30 cellular contexts compared by ENCODE assay signal in the genomic region with DNA sequence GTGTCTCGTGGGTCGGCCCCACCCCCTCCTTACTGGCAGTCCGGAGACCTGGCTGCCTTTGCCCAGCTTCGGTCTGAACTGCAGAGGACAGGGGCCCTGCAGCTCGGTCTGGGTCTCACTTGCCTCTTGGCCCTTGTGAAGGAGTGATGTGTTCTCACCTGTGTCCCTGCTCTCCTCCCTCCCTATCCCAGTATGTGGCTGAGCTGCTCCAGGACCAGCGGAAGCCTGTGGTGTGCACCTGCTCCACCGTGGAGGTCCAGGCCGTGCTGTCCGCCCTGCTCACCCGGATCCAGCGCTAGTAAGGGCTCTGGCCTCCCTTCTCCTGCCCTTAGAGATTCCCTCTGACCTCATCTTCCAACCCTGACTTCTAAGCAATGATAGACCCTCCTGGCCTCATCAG. TPM values are rescaled to one million over a fixed set of nuclear protein-coding genes. Genes with fewer than 3 reads are reported as not detected.
DNase-seq lines count a peak whose midpoint lies in the region; ATAC-seq lines count a peak whose summit lies in the region.
"Had no signal": no experiment of that assay in that cellular context is flagged by ENCODE, and none has a peak within 500 bp of the region (broad histone marks: within the 10 kb centered on the region; RNA-seq: fewer than 3 reads in every experiment).

No MANE protein-coding gene starts in this region.

- no peaks in the 10 kb centered on the region for H3K4me1 Mint-ChIP-seq in T-helper 2 cell treated with Interferon-gamma antibody and Interleukin-4, amounts not matched to agents 5 μg/mL and 100 μg/mL, for 36 hours (ENCODE audit: low read depth)

- H3K23ac ChIP-seq in trophoblast cell (ENCODE audit: low read length) = no peak overlapping the region

- H3K27me3 ChIP-seq in BLaER1 (no peaks in the 10 kb centered on the region), trophoblast cell (ENCODE audit: insufficient read depth, low read length) (no peaks in the 10 kb centered on the region)

- peaks cover 30% of the 10 kb centered on the region for H3K36me3 Mint-ChIP-seq in T-helper 2 cell treated with Interferon-gamma antibody and Interleukin-4, amounts not matched to agents 5 μg/mL and 100 μg/mL, for 36 hours (ENCODE audit: low read depth)

- H3K9ac ChIP-seq in BLaER1 (peak overlapping the region; percentile 13; the same call in 1 of the 2 replicates), trophoblast cell (ENCODE audit: low read length) (no peak overlapping the region)

- H4K12ac ChIP-seq in trophoblast cell (ENCODE audit: low read depth, low read length) = no peak overlapping the region

- H3K27ac Mint-ChIP-seq in T-helper 2 cell treated with Interferon-gamma antibody and Interleukin-4, amounts not matched to agents 5 μg/mL and 100 μg/mL, for 36 hours = peak overlapping the region; percentile 6
- H3K27ac Mint-ChIP-seq: CD4-positive, alpha-beta T cell; GM23338 had no signal

- H2BK12ac ChIP-seq in trophoblast cell (ENCODE audit: low read length) = no peak overlapping the region

- H3K27me3 Mint-ChIP-seq in T-helper 2 cell treated with Interferon-gamma antibody and Interleukin-4, amounts not matched to agents 5 μg/mL and 100 μg/mL, for 36 hours (ENCODE audit: low read depth) = no peaks in the 10 kb centered on the region
- H3K27me3 Mint-ChIP-seq: CD4-positive, alpha-beta T cell had no signal

- no peak overlapping the region for H3K4me3 ChIP-seq in BLaER1
- peak overlapping the region; percentile 1 for H3K4me3 ChIP-seq in trophoblast cell (ENCODE audit: low read depth, low read length)
- H3K4me3 ChIP-seq: GM23338, K562, PC-9 had no signal

- peaks cover 56% of the 10 kb centered on the region for H3K4me1 ChIP-seq in BLaER1
- no peaks in the 10 kb centered on the region for H3K4me1 ChIP-seq in trophoblast cell (ENCODE audit: control insufficient read depth in 1 of 2, insufficient read depth in 2 of 2, low read length in 2 of 2)

- no peaks in the 10 kb centered on the region for H4K20me1 ChIP-seq in BLaER1

- no peak overlapping the region for H3K18ac ChIP-seq in trophoblast cell (ENCODE audit: low read length)

- no peak overlapping the region for H4K91ac ChIP-seq in trophoblast cell (ENCODE audit: low read depth, low read length)

- H3K4ac ChIP-seq in trophoblast cell (ENCODE audit: low read depth, low read length) = no peak overlapping the region

- no peak overlapping the region for H2AK5ac ChIP-seq in trophoblast cell (ENCODE audit: low read length)

- H3K4me2 ChIP-seq in BLaER1 (no peak overlapping the region), trophoblast cell (ENCODE audit: low read length) (no peak overlapping the region)
- H3K4me2 ChIP-seq: GM23338, PC-9 had no signal

- no peak overlapping the region for H2BK120ac ChIP-seq in trophoblast cell (ENCODE audit: insufficient read depth, low read length, poor library complexity)

- no peak overlapping the region for H3K4me3 Mint-ChIP-seq in T-helper 2 cell treated with Interferon-gamma antibody and Interleukin-4, amounts not matched to agents 5 μg/mL and 100 μg/mL, for 36 hours
- H3K4me3 Mint-ChIP-seq: CD4-positive, alpha-beta T cell; GM23338; H9 had no signal

- no peak for ATAC-seq in HG02642 (IDR thresholded peaks at IDR 0.05; ENCODE audit: poor library complexity, unreplicated experiment)
- ATAC-seq: K562 had no signal

- no peaks in the 10 kb centered on the region for H3K9me3 Mint-ChIP-seq in T-helper 2 cell treated with Interferon-gamma antibody and Interleukin-4, amounts not matched to agents 5 μg/mL and 100 μg/mL, for 36 hours
- H3K9me3 Mint-ChIP-seq: CD4-positive, alpha-beta T cell; GM23338; H9 had no signal

- H3K36me3 ChIP-seq in BLaER1 (peaks cover 82% of the 10 kb centered on the region), trophoblast cell (ENCODE audit: control insufficient read depth in 1 of 2, insufficient read depth in 2 of 2, low read length in 2 of 2) (peaks cover 65 to 77% of the 10 kb centered on the region in 2 experiments)

- no peak for DNase-seq in T-helper 2 cell treated with Interferon-gamma antibody and Interleukin-4, amounts not matched to agents 5 μg/mL and 100 μg/mL, for 36 hours (ENCODE audit: low spot score)
- DNase-seq in T-helper 2 cell = no peak
- DNase-seq in cerebellum (ENCODE audit: low spot score) = peak; percentile 41
- no peak for DNase-seq in trophoblast cell
- DNase-seq in GM03348 (ENCODE audit: low spot score) = no peak
- DNase-seq in NCI-H526 treated with DMSO at 0.1 percent for 48 hours (lab: John Stamatoyannopoulos, UW) = no peak
- DNase-seq: 8988T; ACHN; CD4-positive, alpha-beta T cell; DMS53; GDM1; H9; Kasumi-1; NCI-H1092 treated with DMSO at 0.1 percent for 48 hours; NCI-H1436; NCI-H1930; NCI-H2107; NCI-H446; NCI-H524 treated with DMSO at 0.1 percent for 48 hours; NCI-H82; PC-9; Right ventricle myocardium superior had no signal

- H4K8ac ChIP-seq in trophoblast cell (ENCODE audit: low read depth, low read length) = no peak overlapping the region

- 0 out of 2 replicates have a peak overlapping the region, but pooled peaks have one; percentile 35 for H3K27ac ChIP-seq in BLaER1
- H3K27ac ChIP-seq in trophoblast cell (ENCODE audit: low read depth, low read length) = no peak overlapping the region
- H3K27ac ChIP-seq: PC-9 had no signal

- no peak overlapping the region for H2BK5ac ChIP-seq in trophoblast cell (ENCODE audit: low read depth, low read length, poor library complexity)

- H3K79me1 ChIP-seq in trophoblast cell (ENCODE audit: low read length) = no peaks in the 10 kb centered on the region

- no peak overlapping the region for H2AFZ ChIP-seq in trophoblast cell (ENCODE audit: insufficient read depth, low read length, poor library complexity)
- H2AFZ ChIP-seq: GM23338, PC-9 had no signal

- no peaks in the 10 kb centered on the region for H3K9me3 ChIP-seq in BLaER1
- H3K9me3 ChIP-seq in trophoblast cell (ENCODE audit: insufficient read depth, low read depth, low read length) = no peaks in the 10 kb centered on the region

- no peak overlapping the region for H3K14ac ChIP-seq in trophoblast cell (ENCODE audit: low read length)

- WGBS in trophoblast cell (ENCODE audit: extremely low coverage, insufficient coverage, insufficient read length) = no CpG with 5 or more reads among the region's 11 CpGs

- no peaks in the 10 kb centered on the region for H3K79me2 ChIP-seq in trophoblast cell (ENCODE audit: control insufficient read depth, insufficient read depth, low read length, poor library complexity)

RNA-seq across cellular contexts. Expression of a gene that starts 24.7 kb away (rescaled TPM):
- 25.0 TPM for total RNA-seq in cerebellum
- polyA plus RNA-seq in trophoblast cell (2013) = 28.2 and 28.4 TPM in 2 replicates

RNA-seq across cellular contexts. Expression of a gene that starts 35.7 kb away (rescaled TPM):
- total RNA-seq in cerebellum = 25.9 TPM
- 160 and 162 TPM in 2 replicates for polyA plus RNA-seq in trophoblast cell (2013)

RNA-seq across cellular contexts. Expression of a gene that starts 45.2 kb away (rescaled TPM):
- 36.8 TPM for total RNA-seq in cerebellum
- 4.7 and 5.3 TPM in 2 replicates for polyA plus RNA-seq in trophoblast cell (2013)
- total RNA-seq: Right ventricle myocardium superior had no signal

RNA-seq across cellular contexts. Expression of a gene that starts 56.2 kb away (rescaled TPM):
- 28.1 TPM for total RNA-seq in cerebellum
- polyA plus RNA-seq in trophoblast cell (2013) = 225 and 238 TPM in 2 replicates

RNA-seq across cellular contexts. Expression of a gene that starts 58.9 kb away (rescaled TPM):
- total RNA-seq in cerebellum = 6.4 TPM
- polyA plus RNA-seq in trophoblast cell (2013) = 0.10 and 0.12 TPM in 2 replicates
- total RNA-seq: Daoy, HT1080, K562, M059J, Right ventricle myocardium superior, RPMI7951 had no signal
- polyA plus RNA-seq: K562 had no signal
